8 cellular contexts compared by ENCODE assay signal in the genomic region with DNA sequence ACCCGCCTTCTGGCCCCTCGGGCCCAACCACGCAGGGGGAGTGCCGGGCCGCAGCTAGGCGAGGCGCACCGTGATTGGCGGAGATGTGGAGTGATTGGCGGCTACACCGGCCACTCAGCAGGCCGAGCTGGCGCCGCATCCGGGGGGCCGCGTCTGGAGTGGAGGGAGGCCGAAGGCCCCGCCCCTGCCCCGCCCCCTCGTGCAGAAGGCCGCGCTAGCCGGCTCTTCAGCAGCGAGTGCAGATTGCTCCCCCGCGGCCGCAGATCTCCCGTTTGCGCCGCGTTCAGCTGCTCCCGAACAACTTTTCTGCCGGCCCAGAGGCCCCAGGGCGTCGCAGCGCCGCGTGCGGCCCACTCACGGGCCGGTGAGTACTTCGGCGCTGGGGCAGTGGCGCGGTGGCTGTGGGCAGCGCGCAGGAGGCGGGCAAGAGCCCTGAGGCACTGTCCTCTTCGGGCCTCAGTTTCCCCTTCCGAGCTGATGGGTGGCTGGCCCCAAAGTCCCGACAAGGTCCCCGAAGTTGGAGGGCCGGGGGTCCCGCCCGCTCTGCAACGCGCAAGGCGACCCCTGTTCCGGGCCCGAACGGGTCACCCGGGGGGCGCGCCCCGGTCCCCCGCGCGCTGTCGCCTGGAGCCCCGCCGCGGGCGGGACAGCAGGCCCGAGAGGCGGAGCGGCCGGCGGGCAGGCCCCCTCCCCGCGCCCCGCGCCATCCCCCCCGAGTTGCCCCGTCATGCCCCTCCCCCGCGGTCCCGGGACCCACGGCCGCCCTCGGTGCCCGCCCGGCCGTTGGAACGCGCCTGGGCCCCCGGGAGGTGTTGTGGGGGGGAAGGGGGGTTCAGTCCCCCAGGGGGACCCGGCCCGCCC. TPM values are rescaled to one million over a fixed set of nuclear protein-coding genes. Genes with fewer than 3 reads are reported as not detected.
DNase-seq lines count a peak whose midpoint lies in the region; ATAC-seq, FAIRE-seq and TF ChIP-seq lines count a peak whose summit lies in the region.

A gene with protein sequence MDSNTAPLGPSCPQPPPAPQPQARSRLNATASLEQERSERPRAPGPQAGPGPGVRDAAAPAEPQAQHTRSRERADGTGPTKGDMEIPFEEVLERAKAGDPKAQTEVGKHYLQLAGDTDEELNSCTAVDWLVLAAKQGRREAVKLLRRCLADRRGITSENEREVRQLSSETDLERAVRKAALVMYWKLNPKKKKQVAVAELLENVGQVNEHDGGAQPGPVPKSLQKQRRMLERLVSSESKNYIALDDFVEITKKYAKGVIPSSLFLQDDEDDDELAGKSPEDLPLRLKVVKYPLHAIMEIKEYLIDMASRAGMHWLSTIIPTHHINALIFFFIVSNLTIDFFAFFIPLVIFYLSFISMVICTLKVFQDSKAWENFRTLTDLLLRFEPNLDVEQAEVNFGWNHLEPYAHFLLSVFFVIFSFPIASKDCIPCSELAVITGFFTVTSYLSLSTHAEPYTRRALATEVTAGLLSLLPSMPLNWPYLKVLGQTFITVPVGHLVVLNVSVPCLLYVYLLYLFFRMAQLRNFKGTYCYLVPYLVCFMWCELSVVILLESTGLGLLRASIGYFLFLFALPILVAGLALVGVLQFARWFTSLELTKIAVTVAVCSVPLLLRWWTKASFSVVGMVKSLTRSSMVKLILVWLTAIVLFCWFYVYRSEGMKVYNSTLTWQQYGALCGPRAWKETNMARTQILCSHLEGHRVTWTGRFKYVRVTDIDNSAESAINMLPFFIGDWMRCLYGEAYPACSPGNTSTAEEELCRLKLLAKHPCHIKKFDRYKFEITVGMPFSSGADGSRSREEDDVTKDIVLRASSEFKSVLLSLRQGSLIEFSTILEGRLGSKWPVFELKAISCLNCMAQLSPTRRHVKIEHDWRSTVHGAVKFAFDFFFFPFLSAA (plus strand): TSS at position 200 of the 861 bp plus-strand sequence. CDS start 7,606 bp downstream, outside the sequence.

- H3K27ac ChIP-seq in dorsolateral prefrontal cortex (peak within 1 kb of the TSS in 53 of 59 donors; percentile 29 to 89 (median 72)), HepG2 (ENCODE audit: extremely low read length, insufficient read depth, low read length) (peak within 1 kb of the TSS; percentile 80)

- H3K79me2 ChIP-seq in HepG2 (ENCODE audit: insufficient read depth, low read length) = peaks cover 49% of the 10 kb centered on the region

- no peak for TF ChIP-seq CTCF in BE2C (IDR thresholded peaks at IDR 0.05; ENCODE audit: low read depth, low read length)
- TF ChIP-seq CTCF in dorsolateral prefrontal cortex (IDR thresholded peaks at IDR 0.05 in 54 of 56, conservative IDR thresholded peaks at IDR 0.05 in 2 of 56; ENCODE audit: low read depth in 1 of 56, partially characterized antibody in 56 of 56) = peak in 26 of 56 donors; percentile 3 to 42 (median 19)
- no peak for TF ChIP-seq CTCF in HepG2 (CRISPR knock-in tag; IDR thresholded peaks at IDR 0.05)

- H3K4me1 ChIP-seq in BE2C = peaks cover 20% of the 10 kb centered on the region
- H3K4me1 ChIP-seq in HepG2 (ENCODE audit: insufficient read depth, low read length) = peaks cover 77% of the 10 kb centered on the region

- POLR2A ChIA-PET in activated CD4-positive, alpha-beta memory T cell treated with anti-CD3 and anti-CD28 coated beads, Interleukin-2, amount 10 ng/mL, durations not matched to agents 7 days and 5 days (lab: Charles Lee) = interaction anchor here (0.9 to 2.2 kb wide), 8 partner anchors 8 to 89 kb away, joined by 3 to 7 read pairs (median 4); partner anchors contain the start of gene JAKMIP1
- POLR2A ChIA-PET in HepG2 (lab: Yijun Ruan, JAX) = interaction anchor here (0.6 to 5.0 kb wide), 6 partner anchors 9 to 61 kb away, joined by 3 to 41 read pairs (median 10); no protein-coding TSS in a partner anchor

- ATAC-seq in GM19324 (IDR thresholded peaks at IDR 0.05; ENCODE audit: low FRiP score, unreplicated experiment) (peak; percentile 100), HG03457 (IDR thresholded peaks at IDR 0.05; ENCODE audit: unreplicated experiment) (peak; percentile 100), HepG2 (peak; percentile 97)

- peak within 1 kb of the TSS; percentile 72 for H3K4me3 Mint-ChIP-seq in activated CD4-positive, alpha-beta memory T cell treated with anti-CD3 and anti-CD28 coated beads, Interleukin-2, amount 10 ng/mL, durations not matched to agents 7 days and 5 days

- H3K36me3 ChIP-seq in BE2C = no peaks in the 10 kb centered on the region
- peaks cover 0 to 3% of the 10 kb centered on the region in 2 experiments; a peak in 1 of 5 replicates for H3K36me3 ChIP-seq in HepG2 (replicated peaks in 1 of 2; ENCODE audit: control insufficient read depth in 1 of 2, insufficient read depth in 2 of 2, low read length in 2 of 2)

- no CpG with 5 or more reads among the region's 99 CpGs for WGBS in HepG2 (ENCODE audit: low lambda C conversion rate)

- TF ChIP-seq RAD21 in HepG2 (CRISPR knock-in tag; IDR thresholded peaks at IDR 0.05) = no peak

- H3K9ac ChIP-seq in HepG2 (ENCODE audit: insufficient read depth, low read depth, low read length) = peak within 1 kb of the TSS; percentile 93

- H3K27me3 ChIP-seq in BE2C = no peaks in the 10 kb centered on the region
- no peaks in the 10 kb centered on the region for H3K27me3 ChIP-seq in dorsolateral prefrontal cortex
- no peaks in the 10 kb centered on the region for H3K27me3 ChIP-seq in HepG2 (ENCODE audit: control insufficient read depth in 1 of 2, insufficient read depth in 2 of 2, low read length in 2 of 2)

- H3K9me3 ChIP-seq in BE2C (no peaks in the 10 kb centered on the region), HepG2 (ENCODE audit: low read length) (no peaks in the 10 kb centered on the region)

- peak in 1 of 2 experiments; percentile 84; a peak in 2 of 4 replicates for TF ChIP-seq POLR2A in HepG2 (IDR thresholded peaks at IDR 0.05; ENCODE audit: insufficient read depth in 1 of 2, low read depth in 2 of 2, low read length in 2 of 2)

- peak within 1 kb of the TSS; percentile 92 for H3K4me3 ChIP-seq in BE2C (ENCODE audit: low read depth, low read length)
- H3K4me3 ChIP-seq in dorsolateral prefrontal cortex = peak within 1 kb of the TSS; percentile 56 to 100 (median 93)
- H3K4me3 ChIP-seq in HepG2 (replicated peaks in 1 of 3; ENCODE audit: insufficient read depth in 1 of 3, low read depth in 2 of 3, low read length in 3 of 3) = peak within 1 kb of the TSS; percentile 87 to 99 (median 92)

- H3K4me2 ChIP-seq in HepG2 (ENCODE audit: low read depth, low read length) = peak within 1 kb of the TSS; percentile 98

- no peaks in the 10 kb centered on the region for H3K36me3 Mint-ChIP-seq in activated CD4-positive, alpha-beta memory T cell treated with anti-CD3 and anti-CD28 coated beads, Interleukin-2, amount 10 ng/mL, durations not matched to agents 7 days and 5 days (ENCODE audit: low read depth)

- no peak for TF ChIP-seq EP300 in HepG2 (IDR thresholded peaks at IDR 0.05; ENCODE audit: low read depth in 2 of 2, low read length in 2 of 2)
- TF ChIP-seq EP300 in HepG2 (CRISPR knock-in tag; IDR thresholded peaks at IDR 0.05; ENCODE audit: borderline replicate concordance) = no peak

- peak within 1 kb of the TSS; percentile 39 for H2AFZ ChIP-seq in HepG2 (ENCODE audit: low read length)

- BruUV-seq in HepG2 (replicated peaks; lab: Mats Ljungman, UMichigan) = no TSS peak

- intact Hi-C loops in dorsolateral prefrontal cortex (cut with DNase I) (loop anchor here (5.0 to 10.0 kb wide), 2 partner anchors 57 to 205 kb away; partner anchors contain the start of gene PPP2R2C (in 1 of the 2)), HepG2 (cut with micrococcal nuclease; ENCODE audit: unreplicated experiment) (no loop called here)

- no peak for FAIRE-seq in HepG2 (lab: Jason Lieb, UNC)

- H3K27me3 Mint-ChIP-seq in activated CD4-positive, alpha-beta memory T cell treated with anti-CD3 and anti-CD28 coated beads, Interleukin-2, amount 10 ng/mL, durations not matched to agents 7 days and 5 days = peaks cover 52% of the 10 kb centered on the region

- in situ Hi-C loops in HepG2 (cut with HindIII; ENCODE audit: extremely low pct_ligation_motif_present, low pct_unique_long_range_greater_than_20kb) = no loop called here

- peaks cover 27% of the 10 kb centered on the region for H3K4me1 Mint-ChIP-seq in activated CD4-positive, alpha-beta memory T cell treated with anti-CD3 and anti-CD28 coated beads, Interleukin-2, amount 10 ng/mL, durations not matched to agents 7 days and 5 days

- H3K27ac Mint-ChIP-seq in activated CD4-positive, alpha-beta memory T cell treated with anti-CD3 and anti-CD28 coated beads, Interleukin-2, amount 10 ng/mL, durations not matched to agents 7 days and 5 days = no peak within 1 kb of the TSS

- no peaks in the 10 kb centered on the region for H4K20me1 ChIP-seq in HepG2 (ENCODE audit: insufficient read depth, low read length)

- H3K9me3 Mint-ChIP-seq in activated CD4-positive, alpha-beta memory T cell treated with anti-CD3 and anti-CD28 coated beads, Interleukin-2, amount 10 ng/mL, durations not matched to agents 7 days and 5 days = no peaks in the 10 kb centered on the region

- DNase-seq in BE2C (peak; percentile 99), NCI-H526 treated with DMSO at 0.1 percent for 48 hours (lab: John Stamatoyannopoulos, UW) (peak; percentile 96), dorsolateral prefrontal cortex (peak; percentile 96 to 99 (median 98)), HepG2 (ENCODE audit: low spot score) (peak; percentile 94)
- DNase-seq in activated CD4-positive, alpha-beta memory T cell treated with anti-CD3 and anti-CD28 coated beads, Interleukin-2, amount 10 ng/mL, durations not matched to agents 7 days and 5 days = peak; percentile 98
- peak; percentile 96 to 98 for DNase-seq in stimulated activated CD4-positive, alpha-beta T cell treated with anti-CD3 and anti-CD28 coated beads, Interleukin-2, amount 100 ng/mL, for 48 hours

- CTCF ChIA-PET in activated CD4-positive, alpha-beta memory T cell treated with anti-CD3 and anti-CD28 coated beads, Interleukin-2, amount 10 ng/mL, durations not matched to agents 7 days and 5 days (lab: Charles Lee) = interaction anchor here (0.9 to 15.1 kb wide), 3 partner anchors 13 to 57 kb away, joined by 3 to 229 read pairs (median 46); no protein-coding TSS in a partner anchor
- CTCF ChIA-PET in HepG2 (lab: Yijun Ruan, JAX; ENCODE audit: low intra/inter-chr PET ratio, low total read pairs) = no interaction called here

RNA-seq across cellular contexts. Expression of the gene that starts here (rescaled TPM):
- 32.8 TPM for polyA plus RNA-seq in BE2C (2012; ENCODE audit: insufficient read depth, insufficient read length, low read depth)
- 1 to 10 TPM; 2.4 to 3.5 TPM for total RNA-seq in activated CD4-positive, alpha-beta memory T cell treated with anti-CD3 and anti-CD28 coated beads, Interleukin-2, amount 10 ng/mL, durations not matched to agents 7 days and 5 days
- total RNA-seq in dorsolateral prefrontal cortex (100 to 1,000 TPM in 2 of 120 experiments, 10 to 100 TPM in 118; 39.0 to 119 (median 62.4) TPM), HepG2 (2016; rRNA removed; fragmentation: Illumina TruSeq; extraction: Trizol) (19.8 and 39.1 TPM in 2 replicates)
- 3.7 and 4.2 TPM in 2 replicates for total RNA-seq in HepG2 (2016; cell fraction: cytosol; rRNA removed; fragmentation: Illumina TruSeq; extraction: Trizol; ENCODE audit: low read depth)
- total RNA-seq in HepG2 (2016; cell fraction: insoluble cytoplasmic fraction; rRNA removed; fragmentation: Illumina TruSeq; extraction: Trizol) = 18.3 and 41.8 TPM in 2 replicates
- total RNA-seq in HepG2 (2016; cell fraction: membrane; rRNA removed; fragmentation: Illumina TruSeq; extraction: Trizol) = 10.5 and 10.8 TPM in 2 replicates
- total RNA-seq in HepG2 (2016; cell fraction: nucleus; rRNA removed; fragmentation: Illumina TruSeq; extraction: Trizol) = 47.7 and 59.7 TPM in 2 replicates
- polyA plus RNA-seq in HepG2 (2011; rRNA removed) = 42.2 and 49.6 TPM in 2 replicates
- polyA plus RNA-seq in HepG2 (2011; cell fraction: cytosol; rRNA removed) = 23.5 and 32.3 TPM in 2 replicates
- polyA plus RNA-seq in HepG2 (2011; cell fraction: nucleus; rRNA removed) = 121 and 179 TPM in 2 replicates
- 24.0 and 38.1 TPM in 2 replicates for polyA plus RNA-seq in HepG2 (2012)
- polyA plus RNA-seq in HepG2 (2016; cell fraction: cytosol; fragmentation: Illumina TruSeq; extraction: Trizol; ENCODE audit: low read depth) = 3.2 and 3.4 TPM in 2 replicates
- 16.0 and 21.6 TPM in 2 replicates for polyA plus RNA-seq in HepG2 (2016; cell fraction: insoluble cytoplasmic fraction; fragmentation: Illumina TruSeq; extraction: Trizol; ENCODE audit: low read depth)
- polyA plus RNA-seq in HepG2 (2016; cell fraction: membrane; fragmentation: Illumina TruSeq; extraction: Trizol; ENCODE audit: low read depth) = 4.5 and 5.6 TPM in 2 replicates
- 86.7 and 90.9 TPM in 2 replicates for polyA plus RNA-seq in HepG2 (2016; cell fraction: nucleus; fragmentation: Illumina TruSeq; extraction: Trizol; ENCODE audit: insufficient read depth, low read depth)
- 10.6 and 128 TPM in 2 replicates for polyA minus RNA-seq in HepG2 (2011; rRNA and poly(A)+ RNA removed; ENCODE audit: low replicate concordance)
- 36.4 and 40.3 TPM in 2 replicates for polyA minus RNA-seq in HepG2 (2011; cell fraction: cytosol; rRNA and poly(A)+ RNA removed)
- polyA minus RNA-seq in HepG2 (2011; cell fraction: nucleus; rRNA and poly(A)+ RNA removed) = 19.9 and 27.0 TPM in 2 replicates

Comparison
In these comparisons a context has a peak if more than half of its experiments do, and no peak if none do; other contexts are left out.
1. Peak in every context shown above with its lines: DNase-seq, ATAC-seq, H3K4me3 ChIP-seq and H3K27ac ChIP-seq.